Comparison of ENCODE assay signal across 1 cellular context in the genomic region with DNA sequence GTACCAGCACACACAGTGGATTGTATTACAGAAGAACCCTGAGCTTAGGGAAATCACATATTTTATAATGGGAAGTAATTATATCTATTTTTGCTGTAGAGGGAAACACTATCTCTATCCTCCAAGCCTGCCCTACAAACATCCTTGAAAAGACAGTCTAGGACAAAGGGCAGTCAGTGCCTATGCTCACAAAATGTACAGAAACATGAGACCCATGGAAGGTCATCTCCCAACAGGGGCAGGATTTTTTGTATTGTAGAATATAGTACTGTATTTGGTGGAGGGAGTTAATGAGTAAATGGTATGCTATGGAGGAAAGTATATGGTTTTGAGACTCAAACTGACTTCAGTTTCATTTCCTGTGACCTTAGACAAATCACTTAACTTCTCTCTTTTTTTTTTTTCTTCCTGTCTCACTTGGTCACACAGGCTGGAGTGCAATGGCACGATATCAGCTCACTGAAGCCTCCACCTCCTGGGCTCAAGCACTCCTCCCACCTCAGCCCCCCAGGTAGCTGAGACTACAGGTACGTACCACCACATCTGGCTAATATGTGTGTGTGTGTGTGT.
TF ChIP-seq lines count a peak whose summit lies in the region.

No MANE protein-coding gene starts in this region.

TF ChIP-seq in GM12878, 131 proteins besides CTCF, POLR2A, EP300 and RAD21 (continued from another document):
- TF ChIP-seq, protein P1, sequence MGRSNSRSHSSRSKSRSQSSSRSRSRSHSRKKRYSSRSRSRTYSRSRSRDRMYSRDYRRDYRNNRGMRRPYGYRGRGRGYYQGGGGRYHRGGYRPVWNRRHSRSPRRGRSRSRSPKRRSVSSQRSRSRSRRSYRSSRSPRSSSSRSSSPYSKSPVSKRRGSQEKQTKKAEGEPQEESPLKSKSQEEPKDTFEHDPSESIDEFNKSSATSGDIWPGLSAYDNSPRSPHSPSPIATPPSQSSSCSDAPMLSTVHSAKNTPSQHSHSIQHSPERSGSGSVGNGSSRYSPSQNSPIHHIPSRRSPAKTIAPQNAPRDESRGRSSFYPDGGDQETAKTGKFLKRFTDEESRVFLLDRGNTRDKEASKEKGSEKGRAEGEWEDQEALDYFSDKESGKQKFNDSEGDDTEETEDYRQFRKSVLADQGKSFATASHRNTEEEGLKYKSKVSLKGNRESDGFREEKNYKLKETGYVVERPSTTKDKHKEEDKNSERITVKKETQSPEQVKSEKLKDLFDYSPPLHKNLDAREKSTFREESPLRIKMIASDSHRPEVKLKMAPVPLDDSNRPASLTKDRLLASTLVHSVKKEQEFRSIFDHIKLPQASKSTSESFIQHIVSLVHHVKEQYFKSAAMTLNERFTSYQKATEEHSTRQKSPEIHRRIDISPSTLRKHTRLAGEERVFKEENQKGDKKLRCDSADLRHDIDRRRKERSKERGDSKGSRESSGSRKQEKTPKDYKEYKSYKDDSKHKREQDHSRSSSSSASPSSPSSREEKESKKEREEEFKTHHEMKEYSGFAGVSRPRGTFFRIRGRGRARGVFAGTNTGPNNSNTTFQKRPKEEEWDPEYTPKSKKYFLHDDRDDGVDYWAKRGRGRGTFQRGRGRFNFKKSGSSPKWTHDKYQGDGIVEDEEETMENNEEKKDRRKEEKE (IDR thresholded peaks at IDR 0.05): no peak
- TF ChIP-seq BHLHE40 (IDR thresholded peaks at IDR 0.05; ENCODE audit: borderline replicate concordance in 1 of 2, low read depth in 2 of 2, low read length in 1 of 2) (peak in 1 of 2 experiments; percentile 10; a peak in 1 of 4 replicates), TBL1XR1 (IDR thresholded peaks at IDR 0.05; ENCODE audit: low read depth, low read length) (no peak), SMC3 (IDR thresholded peaks at IDR 0.05; ENCODE audit: borderline replicate concordance, low read length) (0 out of 2 replicates have a peak, but pooled peaks have one; percentile 13), STAT3 (IDR thresholded peaks at IDR 0.05; ENCODE audit: low read depth, low read length) (no peak), RUNX3 (IDR thresholded peaks at IDR 0.05; ENCODE audit: low read length) (peak; percentile 62; the same call in 1 of the 2 replicates), SUPT20H (IDR thresholded peaks at IDR 0.05; ENCODE audit: borderline replicate concordance, control insufficient read depth, low read depth, low read length) (no peak), RFX5 (IDR thresholded peaks at IDR 0.05; ENCODE audit: low read depth, low read length) (no peak), NFIC (IDR thresholded peaks at IDR 0.05; ENCODE audit: low read depth, low read length) (peak; percentile 55; the same call in 1 of the 2 replicates), SPI1 (IDR thresholded peaks at IDR 0.05; ENCODE audit: borderline replicate concordance, insufficient read depth, low read depth, low read length) (peak; percentile 53)
